Comparison of ENCODE assay signal across 1 cellular context in the genomic region with DNA sequence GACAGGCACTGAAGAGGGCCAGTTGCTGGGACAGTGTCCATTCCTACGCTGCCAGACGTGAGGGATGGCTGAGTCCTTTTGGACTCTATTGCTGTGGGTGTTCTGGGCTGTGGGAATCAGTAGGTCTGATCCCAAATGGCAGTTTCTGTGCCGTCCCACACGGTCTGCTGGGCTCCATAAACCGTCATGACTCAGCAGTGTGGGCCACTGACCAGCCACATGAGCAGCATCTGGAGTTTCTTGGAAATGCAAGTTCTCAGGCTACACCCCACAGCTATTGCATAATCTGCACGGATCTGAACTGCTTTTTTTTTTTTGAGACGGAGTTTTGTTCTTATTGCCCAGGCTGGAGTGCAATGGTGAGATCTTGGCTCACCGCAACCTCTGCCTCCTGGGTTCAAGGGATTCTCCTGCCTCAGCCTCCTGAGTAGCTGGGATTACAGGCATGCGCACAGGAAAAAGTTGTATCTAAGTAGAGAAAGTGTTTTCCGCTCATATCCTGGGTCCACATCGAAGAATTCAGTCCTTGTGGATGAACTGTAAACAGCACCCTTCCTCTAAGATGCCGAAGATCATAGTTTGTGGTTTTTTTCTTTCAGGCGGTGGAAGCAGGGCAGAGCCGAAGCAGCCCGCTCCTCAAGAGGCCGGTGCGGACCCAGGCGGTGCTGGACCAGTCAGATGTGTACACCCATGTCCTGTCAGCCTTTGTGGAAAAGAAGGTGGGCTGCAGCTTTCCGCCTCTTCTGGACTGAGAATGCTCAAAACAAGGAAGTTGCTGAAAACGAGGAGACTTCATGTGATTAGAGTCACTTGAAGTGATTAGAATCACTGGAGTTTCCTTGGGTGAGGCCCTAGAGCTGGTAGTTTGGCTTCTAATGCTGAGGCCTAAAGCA.
TF ChIP-seq lines count a peak whose summit lies in the region.

No MANE protein-coding gene starts in this region.

TF ChIP-seq in K562, 482 proteins besides CTCF, POLR2A, EP300 and RAD21 (continued from another document and continues in another):
- TF ChIP-seq RFX7 (CRISPR knock-in tag; IDR thresholded peaks at IDR 0.05) (no peak), MCM2 (IDR thresholded peaks at IDR 0.05; ENCODE audit: low read depth) (no peak), GABPB1 (CRISPR knock-in tag; IDR thresholded peaks at IDR 0.05) (peak; percentile 49; the same call in 1 of the 2 replicates), SRSF1 (IDR thresholded peaks at IDR 0.05; ENCODE audit: low read depth, low read length) (no peak), CBFA2T3 (IDR thresholded peaks at IDR 0.05) (peak; percentile 61), ATF1 (CRISPR knock-in tag; IDR thresholded peaks at IDR 0.05) (no peak), ATF1 (tag; IDR thresholded peaks at IDR 0.05) (peak; percentile 67; the same call in 1 of the 2 replicates), ZNF384 (IDR thresholded peaks at IDR 0.05; ENCODE audit: low read depth, low read length) (peak; percentile 97), RBBP5 (IDR thresholded peaks at IDR 0.05; ENCODE audit: borderline replicate concordance, insufficient read depth, low read length, poor library complexity, severe bottlenecking) (no peak), ZNF134 (CRISPR knock-in tag; conservative IDR thresholded peaks at IDR 0.05) (no peak), CBFB (CRISPR knock-in tag; IDR thresholded peaks at IDR 0.05) (no peak), TCF7L2 (IDR thresholded peaks at IDR 0.05; ENCODE audit: low read depth, low read length) (no peak), C11orf30 (IDR thresholded peaks at IDR 0.05; ENCODE audit: low read depth) (peak; percentile 98), GTF2F1 (IDR thresholded peaks at IDR 0.05; ENCODE audit: low read depth, low read length) (no peak), FOXJ3 (CRISPR knock-in tag; IDR thresholded peaks at IDR 0.05) (no peak), ETS2 (tag; IDR thresholded peaks at IDR 0.05; ENCODE audit: borderline replicate concordance, poor library complexity, severe bottlenecking) (no peak), POLR2H (tag; IDR thresholded peaks at IDR 0.05; ENCODE audit: low read depth) (no peak), ARNT (IDR thresholded peaks at IDR 0.05) (peak; percentile 57 to 58; a peak in 2 of 4 replicates), SAFB2 (IDR thresholded peaks at IDR 0.05; ENCODE audit: borderline replicate concordance, low read depth, low read length, severe bottlenecking) (no peak), MEF2A (IDR thresholded peaks at IDR 0.05; ENCODE audit: control insufficient read depth, low read depth, low read length) (no peak), ZNF75A (CRISPR knock-in tag; IDR thresholded peaks at IDR 0.05) (no peak), NFATC3 (IDR thresholded peaks at IDR 0.05) (peak; percentile 56; the same call in 1 of the 2 replicates), PML (IDR thresholded peaks at IDR 0.05; ENCODE audit: low read length) (0 out of 2 replicates have a peak, but pooled peaks have one; percentile 22)
- TF ChIP-seq, protein P1, sequence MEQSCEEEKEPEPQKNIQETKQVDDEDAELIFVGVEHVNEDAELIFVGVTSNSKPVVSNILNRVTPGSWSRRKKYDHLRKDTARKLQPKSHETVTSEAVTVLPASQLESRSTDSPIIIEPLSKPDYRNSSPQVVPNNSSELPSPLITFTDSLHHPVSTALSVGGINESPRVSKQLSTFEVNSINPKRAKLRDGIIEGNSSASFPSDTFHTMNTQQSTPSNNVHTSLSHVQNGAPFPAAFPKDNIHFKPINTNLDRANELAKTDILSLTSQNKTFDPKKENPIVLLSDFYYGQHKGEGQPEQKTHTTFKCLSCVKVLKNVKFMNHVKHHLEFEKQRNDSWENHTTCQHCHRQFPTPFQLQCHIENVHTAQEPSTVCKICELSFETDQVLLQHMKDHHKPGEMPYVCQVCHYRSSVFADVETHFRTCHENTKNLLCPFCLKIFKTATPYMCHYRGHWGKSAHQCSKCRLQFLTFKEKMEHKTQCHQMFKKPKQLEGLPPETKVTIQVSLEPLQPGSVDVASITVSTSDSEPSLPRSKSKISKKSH (CRISPR knock-in tag; IDR thresholded peaks at IDR 0.05): no peak; the same call in 1 of the 2 replicates
- TF ChIP-seq, protein P2, sequence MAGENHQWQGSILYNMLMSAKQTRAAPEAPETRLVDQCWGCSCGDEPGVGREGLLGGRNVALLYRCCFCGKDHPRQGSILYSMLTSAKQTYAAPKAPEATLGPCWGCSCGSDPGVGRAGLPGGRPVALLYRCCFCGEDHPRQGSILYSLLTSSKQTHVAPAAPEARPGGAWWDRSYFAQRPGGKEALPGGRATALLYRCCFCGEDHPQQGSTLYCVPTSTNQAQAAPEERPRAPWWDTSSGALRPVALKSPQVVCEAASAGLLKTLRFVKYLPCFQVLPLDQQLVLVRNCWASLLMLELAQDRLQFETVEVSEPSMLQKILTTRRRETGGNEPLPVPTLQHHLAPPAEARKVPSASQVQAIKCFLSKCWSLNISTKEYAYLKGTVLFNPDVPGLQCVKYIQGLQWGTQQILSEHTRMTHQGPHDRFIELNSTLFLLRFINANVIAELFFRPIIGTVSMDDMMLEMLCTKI (IDR thresholded peaks at IDR 0.05; ENCODE audit: partially characterized antibody): no peak
- TF ChIP-seq, protein P3, sequence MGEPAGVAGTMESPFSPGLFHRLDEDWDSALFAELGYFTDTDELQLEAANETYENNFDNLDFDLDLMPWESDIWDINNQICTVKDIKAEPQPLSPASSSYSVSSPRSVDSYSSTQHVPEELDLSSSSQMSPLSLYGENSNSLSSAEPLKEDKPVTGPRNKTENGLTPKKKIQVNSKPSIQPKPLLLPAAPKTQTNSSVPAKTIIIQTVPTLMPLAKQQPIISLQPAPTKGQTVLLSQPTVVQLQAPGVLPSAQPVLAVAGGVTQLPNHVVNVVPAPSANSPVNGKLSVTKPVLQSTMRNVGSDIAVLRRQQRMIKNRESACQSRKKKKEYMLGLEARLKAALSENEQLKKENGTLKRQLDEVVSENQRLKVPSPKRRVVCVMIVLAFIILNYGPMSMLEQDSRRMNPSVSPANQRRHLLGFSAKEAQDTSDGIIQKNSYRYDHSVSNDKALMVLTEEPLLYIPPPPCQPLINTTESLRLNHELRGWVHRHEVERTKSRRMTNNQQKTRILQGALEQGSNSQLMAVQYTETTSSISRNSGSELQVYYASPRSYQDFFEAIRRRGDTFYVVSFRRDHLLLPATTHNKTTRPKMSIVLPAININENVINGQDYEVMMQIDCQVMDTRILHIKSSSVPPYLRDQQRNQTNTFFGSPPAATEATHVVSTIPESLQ (CRISPR knock-in tag; IDR thresholded peaks at IDR 0.05): no peak
- TF ChIP-seq, protein P4, sequence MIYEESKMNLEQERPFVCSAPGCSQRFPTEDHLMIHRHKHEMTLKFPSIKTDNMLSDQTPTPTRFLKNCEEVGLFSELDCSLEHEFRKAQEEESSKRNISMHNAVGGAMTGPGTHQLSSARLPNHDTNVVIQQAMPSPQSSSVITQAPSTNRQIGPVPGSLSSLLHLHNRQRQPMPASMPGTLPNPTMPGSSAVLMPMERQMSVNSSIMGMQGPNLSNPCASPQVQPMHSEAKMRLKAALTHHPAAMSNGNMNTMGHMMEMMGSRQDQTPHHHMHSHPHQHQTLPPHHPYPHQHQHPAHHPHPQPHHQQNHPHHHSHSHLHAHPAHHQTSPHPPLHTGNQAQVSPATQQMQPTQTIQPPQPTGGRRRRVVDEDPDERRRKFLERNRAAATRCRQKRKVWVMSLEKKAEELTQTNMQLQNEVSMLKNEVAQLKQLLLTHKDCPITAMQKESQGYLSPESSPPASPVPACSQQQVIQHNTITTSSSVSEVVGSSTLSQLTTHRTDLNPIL (CRISPR knock-in tag; IDR thresholded peaks at IDR 0.05): no peak
- TF ChIP-seq, protein P5, sequence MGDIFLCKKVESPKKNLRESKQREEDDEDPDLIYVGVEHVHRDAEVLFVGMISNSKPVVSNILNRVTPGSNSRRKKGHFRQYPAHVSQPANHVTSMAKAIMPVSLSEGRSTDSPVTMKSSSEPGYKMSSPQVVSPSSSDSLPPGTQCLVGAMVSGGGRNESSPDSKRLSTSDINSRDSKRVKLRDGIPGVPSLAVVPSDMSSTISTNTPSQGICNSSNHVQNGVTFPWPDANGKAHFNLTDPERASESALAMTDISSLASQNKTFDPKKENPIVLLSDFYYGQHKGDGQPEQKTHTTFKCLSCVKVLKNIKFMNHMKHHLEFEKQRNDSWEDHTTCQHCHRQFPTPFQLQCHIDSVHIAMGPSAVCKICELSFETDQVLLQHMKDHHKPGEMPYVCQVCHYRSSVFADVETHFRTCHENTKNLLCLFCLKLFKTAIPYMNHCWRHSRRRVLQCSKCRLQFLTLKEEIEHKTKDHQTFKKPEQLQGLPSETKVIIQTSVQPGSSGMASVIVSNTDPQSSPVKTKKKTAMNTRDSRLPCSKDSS (IDR thresholded peaks at IDR 0.05; ENCODE audit: low read depth, partially characterized antibody): no peak
- TF ChIP-seq, protein P6, sequence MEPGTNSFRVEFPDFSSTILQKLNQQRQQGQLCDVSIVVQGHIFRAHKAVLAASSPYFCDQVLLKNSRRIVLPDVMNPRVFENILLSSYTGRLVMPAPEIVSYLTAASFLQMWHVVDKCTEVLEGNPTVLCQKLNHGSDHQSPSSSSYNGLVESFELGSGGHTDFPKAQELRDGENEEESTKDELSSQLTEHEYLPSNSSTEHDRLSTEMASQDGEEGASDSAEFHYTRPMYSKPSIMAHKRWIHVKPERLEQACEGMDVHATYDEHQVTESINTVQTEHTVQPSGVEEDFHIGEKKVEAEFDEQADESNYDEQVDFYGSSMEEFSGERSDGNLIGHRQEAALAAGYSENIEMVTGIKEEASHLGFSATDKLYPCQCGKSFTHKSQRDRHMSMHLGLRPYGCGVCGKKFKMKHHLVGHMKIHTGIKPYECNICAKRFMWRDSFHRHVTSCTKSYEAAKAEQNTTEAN (CRISPR knock-in tag; IDR thresholded peaks at IDR 0.05): no peak
- TF ChIP-seq, protein P7, sequence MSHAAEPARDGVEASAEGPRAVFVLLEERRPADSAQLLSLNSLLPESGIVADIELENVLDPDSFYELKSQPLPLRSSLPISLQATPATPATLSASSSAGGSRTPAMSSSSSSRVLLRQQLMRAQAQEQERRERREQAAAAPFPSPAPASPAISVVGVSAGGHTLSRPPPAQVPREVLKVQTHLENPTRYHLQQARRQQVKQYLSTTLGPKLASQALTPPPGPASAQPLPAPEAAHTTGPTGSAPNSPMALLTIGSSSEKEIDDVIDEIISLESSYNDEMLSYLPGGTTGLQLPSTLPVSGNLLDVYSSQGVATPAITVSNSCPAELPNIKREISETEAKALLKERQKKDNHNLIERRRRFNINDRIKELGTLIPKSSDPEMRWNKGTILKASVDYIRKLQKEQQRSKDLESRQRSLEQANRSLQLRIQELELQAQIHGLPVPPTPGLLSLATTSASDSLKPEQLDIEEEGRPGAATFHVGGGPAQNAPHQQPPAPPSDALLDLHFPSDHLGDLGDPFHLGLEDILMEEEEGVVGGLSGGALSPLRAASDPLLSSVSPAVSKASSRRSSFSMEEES (CRISPR knock-in tag; IDR thresholded peaks at IDR 0.05): no peak
- TF ChIP-seq, protein P8, sequence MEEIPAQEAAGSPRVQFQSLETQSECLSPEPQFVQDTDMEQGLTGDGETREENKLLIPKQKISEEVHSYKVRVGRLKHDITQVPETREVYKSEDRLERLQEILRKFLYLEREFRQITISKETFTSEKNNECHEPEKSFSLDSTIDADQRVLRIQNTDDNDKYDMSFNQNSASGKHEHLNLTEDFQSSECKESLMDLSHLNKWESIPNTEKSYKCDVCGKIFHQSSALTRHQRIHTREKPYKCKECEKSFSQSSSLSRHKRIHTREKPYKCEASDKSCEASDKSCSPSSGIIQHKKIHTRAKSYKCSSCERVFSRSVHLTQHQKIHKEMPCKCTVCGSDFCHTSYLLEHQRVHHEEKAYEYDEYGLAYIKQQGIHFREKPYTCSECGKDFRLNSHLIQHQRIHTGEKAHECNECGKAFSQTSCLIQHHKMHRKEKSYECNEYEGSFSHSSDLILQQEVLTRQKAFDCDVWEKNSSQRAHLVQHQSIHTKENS (CRISPR knock-in tag; IDR thresholded peaks at IDR 0.05): no peak
- TF ChIP-seq, protein P9, sequence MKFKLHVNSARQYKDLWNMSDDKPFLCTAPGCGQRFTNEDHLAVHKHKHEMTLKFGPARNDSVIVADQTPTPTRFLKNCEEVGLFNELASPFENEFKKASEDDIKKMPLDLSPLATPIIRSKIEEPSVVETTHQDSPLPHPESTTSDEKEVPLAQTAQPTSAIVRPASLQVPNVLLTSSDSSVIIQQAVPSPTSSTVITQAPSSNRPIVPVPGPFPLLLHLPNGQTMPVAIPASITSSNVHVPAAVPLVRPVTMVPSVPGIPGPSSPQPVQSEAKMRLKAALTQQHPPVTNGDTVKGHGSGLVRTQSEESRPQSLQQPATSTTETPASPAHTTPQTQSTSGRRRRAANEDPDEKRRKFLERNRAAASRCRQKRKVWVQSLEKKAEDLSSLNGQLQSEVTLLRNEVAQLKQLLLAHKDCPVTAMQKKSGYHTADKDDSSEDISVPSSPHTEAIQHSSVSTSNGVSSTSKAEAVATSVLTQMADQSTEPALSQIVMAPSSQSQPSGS (CRISPR knock-in tag; IDR thresholded peaks at IDR 0.05): no peak
- TF ChIP-seq, protein P10, sequence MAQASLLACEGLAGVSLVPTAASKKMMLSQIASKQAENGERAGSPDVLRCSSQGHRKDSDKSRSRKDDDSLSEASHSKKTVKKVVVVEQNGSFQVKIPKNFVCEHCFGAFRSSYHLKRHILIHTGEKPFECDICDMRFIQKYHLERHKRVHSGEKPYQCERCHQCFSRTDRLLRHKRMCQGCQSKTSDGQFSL (CRISPR knock-in tag; IDR thresholded peaks at IDR 0.05): no peak
- TF ChIP-seq, protein P10 (tag; IDR thresholded peaks at IDR 0.05): no peak
- TF ChIP-seq, protein P11, sequence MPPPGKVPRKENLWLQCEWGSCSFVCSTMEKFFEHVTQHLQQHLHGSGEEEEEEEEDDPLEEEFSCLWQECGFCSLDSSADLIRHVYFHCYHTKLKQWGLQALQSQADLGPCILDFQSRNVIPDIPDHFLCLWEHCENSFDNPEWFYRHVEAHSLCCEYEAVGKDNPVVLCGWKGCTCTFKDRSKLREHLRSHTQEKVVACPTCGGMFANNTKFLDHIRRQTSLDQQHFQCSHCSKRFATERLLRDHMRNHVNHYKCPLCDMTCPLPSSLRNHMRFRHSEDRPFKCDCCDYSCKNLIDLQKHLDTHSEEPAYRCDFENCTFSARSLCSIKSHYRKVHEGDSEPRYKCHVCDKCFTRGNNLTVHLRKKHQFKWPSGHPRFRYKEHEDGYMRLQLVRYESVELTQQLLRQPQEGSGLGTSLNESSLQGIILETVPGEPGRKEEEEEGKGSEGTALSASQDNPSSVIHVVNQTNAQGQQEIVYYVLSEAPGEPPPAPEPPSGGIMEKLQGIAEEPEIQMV (tag; conservative IDR thresholded peaks at IDR 0.05; ENCODE audit: low read depth): no peak
- TF ChIP-seq, protein P12, sequence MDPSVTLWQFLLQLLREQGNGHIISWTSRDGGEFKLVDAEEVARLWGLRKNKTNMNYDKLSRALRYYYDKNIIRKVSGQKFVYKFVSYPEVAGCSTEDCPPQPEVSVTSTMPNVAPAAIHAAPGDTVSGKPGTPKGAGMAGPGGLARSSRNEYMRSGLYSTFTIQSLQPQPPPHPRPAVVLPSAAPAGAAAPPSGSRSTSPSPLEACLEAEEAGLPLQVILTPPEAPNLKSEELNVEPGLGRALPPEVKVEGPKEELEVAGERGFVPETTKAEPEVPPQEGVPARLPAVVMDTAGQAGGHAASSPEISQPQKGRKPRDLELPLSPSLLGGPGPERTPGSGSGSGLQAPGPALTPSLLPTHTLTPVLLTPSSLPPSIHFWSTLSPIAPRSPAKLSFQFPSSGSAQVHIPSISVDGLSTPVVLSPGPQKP (CRISPR knock-in tag; IDR thresholded peaks at IDR 0.05): no peak
